8 cellular contexts compared by ENCODE assay signal in genomic region chr12:112979281-112979680, GRCh38. TPM values are rescaled to one million over a fixed set of nuclear protein-coding genes. Genes with fewer than 3 reads are reported as not detected.
A peak's percentile ranks its signal among the peaks of the same experiment; 100 is the strongest.
DNase-seq lines count a peak whose midpoint lies in the region; ATAC-seq and TF ChIP-seq lines count a peak whose summit lies in the region.

No MANE protein-coding gene starts in this region.

- no peaks in the 10 kb centered on the region for H4K20me1 ChIP-seq in hepatocyte (ENCODE audit: insufficient read depth, poor library complexity, severe bottlenecking)

- 0 out of 3 replicates have a peak, but pooled peaks have one; percentile 18 for ATAC-seq in RWPE2 (ENCODE audit: low read depth)

- no peaks in the 10 kb centered on the region for H3K79me2 ChIP-seq in hepatocyte

- H3K27me3 Mint-ChIP-seq in dendritic cell treated with granulocyte-macrophage colony-stimulating factor and Interleukin-4, amounts not matched to agents 40 ng/mL and 50 ng/mL, for 4 days = no peaks in the 10 kb centered on the region
- peaks cover 24% of the 10 kb centered on the region for H3K27me3 Mint-ChIP-seq in mesothelial cell of epicardium (ENCODE audit: low read depth)

- H2AFZ ChIP-seq in hepatocyte = no peak overlapping the region

- TF ChIP-seq POLR2A in GM18951 (IDR thresholded peaks at IDR 0.05; ENCODE audit: extremely low read depth, insufficient read depth, insufficient read length) = peak; percentile 71

- peak overlapping the region; percentile 99 for H3K27ac Mint-ChIP-seq in dendritic cell treated with granulocyte-macrophage colony-stimulating factor and Interleukin-4, amounts not matched to agents 40 ng/mL and 50 ng/mL, for 4 days
- H3K27ac Mint-ChIP-seq in mesothelial cell of epicardium = no peak overlapping the region

- peaks cover 61% of the 10 kb centered on the region for H3K4me1 Mint-ChIP-seq in dendritic cell treated with granulocyte-macrophage colony-stimulating factor and Interleukin-4, amounts not matched to agents 40 ng/mL and 50 ng/mL, for 4 days (ENCODE audit: low read depth)
- no peaks in the 10 kb centered on the region for H3K4me1 Mint-ChIP-seq in mesothelial cell of epicardium

- peaks cover 16% of the 10 kb centered on the region for H3K36me3 Mint-ChIP-seq in dendritic cell treated with granulocyte-macrophage colony-stimulating factor and Interleukin-4, amounts not matched to agents 40 ng/mL and 50 ng/mL, for 4 days (ENCODE audit: low read depth)
- no peaks in the 10 kb centered on the region for H3K36me3 Mint-ChIP-seq in mesothelial cell of epicardium

- H3K4me2 ChIP-seq in hepatocyte = no peak overlapping the region

- H3K9me3 Mint-ChIP-seq in dendritic cell treated with granulocyte-macrophage colony-stimulating factor and Interleukin-4, amounts not matched to agents 40 ng/mL and 50 ng/mL, for 4 days = peaks cover 9% of the 10 kb centered on the region
- H3K9me3 Mint-ChIP-seq in mesothelial cell of epicardium = peaks cover 24% of the 10 kb centered on the region

- intact Hi-C loops in dendritic cell treated with granulocyte-macrophage colony-stimulating factor and Interleukin-4, amounts not matched to agents 40 ng/mL and 50 ng/mL, for 4 days (cut with micrococcal nuclease) = loop anchor here (2.0 to 5.0 kb wide), 2 partner anchors 37 to 72 kb away; partner anchors contain the start of gene OAS1

- WGBS in hepatocyte (ENCODE audit: low lambda C conversion rate, missing lambda C conversion rate) = 64% methylated on average over 4 of the region's 4 CpGs

- H3K27me3 ChIP-seq in RWPE2 (ENCODE audit: insufficient read depth, poor library complexity, severe bottlenecking) (no peaks in the 10 kb centered on the region), hepatocyte (no peaks in the 10 kb centered on the region)

- no peak for TF ChIP-seq CTCF in RWPE2 (IDR thresholded peaks at IDR 0.05; ENCODE audit: poor library complexity, severe bottlenecking)
- TF ChIP-seq CTCF in mesothelial cell of epicardium (IDR thresholded peaks at IDR 0.05; ENCODE audit: unreplicated experiment) = no peak
- TF ChIP-seq CTCF in hepatocyte (IDR thresholded peaks at IDR 0.05; ENCODE audit: poor library complexity) = no peak

- in situ Hi-C loops in GM18951 (cut with MboI; ENCODE audit: low sequenced_read_pairs, unreplicated experiment) = no loop called here

- H3K4me3 Mint-ChIP-seq in dendritic cell treated with granulocyte-macrophage colony-stimulating factor and Interleukin-4, amounts not matched to agents 40 ng/mL and 50 ng/mL, for 4 days = peak overlapping the region; percentile 92
- H3K4me3 Mint-ChIP-seq in mesothelial cell of epicardium = no peak overlapping the region

- no peaks in the 10 kb centered on the region for H3K9me2 ChIP-seq in hepatocyte (replicated peaks; ENCODE audit: insufficient read depth)

- no peak overlapping the region for H3K4me3 ChIP-seq in RWPE2 (ENCODE audit: severe bottlenecking)
- no peak overlapping the region for H3K4me3 ChIP-seq in hepatocyte

- H3K4me1 ChIP-seq in RWPE2 (ENCODE audit: insufficient read depth, poor library complexity, severe bottlenecking) = peaks cover 4% of the 10 kb centered on the region
- H3K4me1 ChIP-seq in hepatocyte (ENCODE audit: insufficient read depth) = no peaks in the 10 kb centered on the region

- no peaks in the 10 kb centered on the region for H3K36me3 ChIP-seq in RWPE2 (ENCODE audit: low read depth)
- no peaks in the 10 kb centered on the region for H3K36me3 ChIP-seq in hepatocyte (replicated peaks; ENCODE audit: insufficient read depth, low read depth)

- peak overlapping the region; percentile 19 for H3K27ac ChIP-seq in RWPE2 (ENCODE audit: poor library complexity, severe bottlenecking)
- H3K27ac ChIP-seq in hepatocyte = no peak overlapping the region

- H3K9me3 ChIP-seq in RWPE2 (ENCODE audit: severe bottlenecking) (no peaks in the 10 kb centered on the region), hepatocyte (ENCODE audit: low read depth) (peaks cover 2% of the 10 kb centered on the region)

- no peak for DNase-seq in RWPE2 (ENCODE audit: low spot score)
- DNase-seq in stimulated activated CD4-positive, alpha-beta T cell treated with anti-CD3 and anti-CD28 coated beads, Interleukin-15, amount 100 ng/mL, for 24 hours = peak; percentile 64
- no peak for DNase-seq in occipital lobe (lab: John Stamatoyannopoulos, UW)
- no peak for DNase-seq in mesothelial cell of epicardium (ENCODE audit: low spot score in 2 of 2, unreplicated experiment in 2 of 2)
- no peak for DNase-seq in hepatocyte (ENCODE audit: low spot score)
- DNase-seq in NCI-H510A (lab: John Stamatoyannopoulos, UW) = no peak

RNA-seq across cellular contexts. Expression of gene OAS2, which starts 1.0 kb away (rescaled TPM):
- total RNA-seq in occipital lobe (2.0 TPM), mesothelial cell of epicardium (0.22 to 0.43 TPM (median 0.36 TPM) in 3 replicates), hepatocyte (0.44 and 0.50 TPM in 2 replicates)
- polyA plus RNA-seq in hepatocyte = not detected in 2 replicates

RNA-seq across cellular contexts. Expression of gene OAS3, which starts 41.0 kb away (rescaled TPM):
- total RNA-seq in occipital lobe (1.6 TPM), mesothelial cell of epicardium (6.0 to 7.7 TPM (median 6.5 TPM) in 3 replicates), hepatocyte (9.0 and 15.0 TPM in 2 replicates)
- polyA plus RNA-seq in hepatocyte = 5.5 and 6.6 TPM in 2 replicates
